24 cellular contexts compared by ENCODE assay signal in the genomic region with DNA sequence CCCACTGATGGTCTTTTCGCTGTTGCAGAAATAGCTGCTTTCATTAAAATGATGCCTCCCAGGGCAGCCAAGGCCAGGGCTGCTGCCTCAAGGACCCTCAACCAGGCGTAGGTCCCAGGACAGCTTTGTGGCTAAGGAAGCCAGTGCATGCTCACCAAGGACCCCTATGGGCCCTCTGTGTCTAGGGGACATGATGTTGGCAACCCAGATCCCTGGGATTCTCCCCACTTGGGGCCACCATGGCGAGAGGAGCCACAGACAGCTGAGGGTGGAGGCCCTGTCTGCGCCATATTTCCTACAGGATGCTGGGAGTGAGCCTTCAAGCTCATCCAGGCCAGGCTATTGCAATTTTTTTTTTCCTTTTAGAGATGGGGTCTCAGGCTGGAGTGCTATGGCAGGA.
"Had no signal": no experiment of that assay in that cellular context is flagged by ENCODE, and none has a peak within 500 bp of the region (broad histone marks: within the 10 kb centered on the region; RNA-seq: fewer than 3 reads in every experiment).

No MANE protein-coding gene starts in this region.

- H3K9me3 Mint-ChIP-seq: naive B cell; neural crest cell; stimulated activated naive B cell treated with anti-CD40 and anti-IgM and Interleukin-4, amounts not matched to agents 10 μg/mL and 1 μg/mL and 100 μg/mL, for 72 hours; stimulated activated naive CD8-positive, alpha-beta T cell treated with anti-CD3 and anti-CD28 coated beads, Interleukin-15, amount 100 ng/mL, for 72 hours had no signal

- H3K79me2 ChIP-seq: parathyroid adenoma had no signal

- H3K27ac Mint-ChIP-seq: stimulated activated naive B cell treated with anti-CD40 and anti-IgM and Interleukin-4, amounts not matched to agents 10 μg/mL and 1 μg/mL and 100 μg/mL, for 72 hours had no signal

- H3K27ac ChIP-seq: esophagus muscularis mucosa, gastrocnemius medialis, parathyroid adenoma, psoas muscle, right lobe of liver, testis had no signal

- H3K4me3 ChIP-seq: coronary artery, esophagus muscularis mucosa, gastrocnemius medialis, left ventricle myocardium inferior, lung, psoas muscle, right lobe of liver, testis, tibial nerve, upper lobe of right lung had no signal

- H3K36me3 ChIP-seq: esophagus muscularis mucosa, gastrocnemius medialis, left ventricle myocardium inferior, right lobe of liver, tibial nerve, upper lobe of right lung had no signal

- H3K9me3 ChIP-seq: esophagus muscularis mucosa, gastrocnemius medialis, left ventricle myocardium inferior, psoas muscle, right lobe of liver, testis, tibial nerve, upper lobe of right lung had no signal

- H3K36me3 Mint-ChIP-seq: naive B cell; stimulated activated naive B cell treated with anti-CD40 and anti-IgM and Interleukin-4, amounts not matched to agents 10 μg/mL and 1 μg/mL and 100 μg/mL, for 72 hours had no signal

- DNase-seq: central memory CD4-positive, alpha-beta T cell; effector CD8-positive, alpha-beta T cell; gastrocnemius medialis; kidney; left cardiac atrium; left ventricle myocardium inferior; mesendoderm; naive B cell; occipital lobe; psoas muscle; retina; right lobe of liver; stimulated activated CD4-positive, alpha-beta T cell treated with anti-CD3 and anti-CD28 coated beads, Interleukin-2, amount 100 ng/mL, for 24 hours; stimulated activated CD4-positive, alpha-beta T cell treated with anti-CD3 and anti-CD28 coated beads, Interleukin-4, amount 100 ng/mL, for 4 hours; stimulated activated naive B cell treated with anti-CD40 and anti-IgM and Interleukin-4, amounts not matched to agents 10 μg/mL and 1 μg/mL and 100 μg/mL, for 72 hours; stimulated activated naive CD8-positive, alpha-beta T cell treated with anti-CD3 and anti-CD28 coated beads, Interleukin-15, amount 100 ng/mL, for 72 hours; testis; upper lobe of right lung had no signal

- H3K27me3 ChIP-seq: gastrocnemius medialis, right lobe of liver, testis, tibial nerve, upper lobe of right lung had no signal

- H3K9ac ChIP-seq: parathyroid adenoma had no signal

- H3K4me1 ChIP-seq: gastrocnemius medialis, parathyroid adenoma, psoas muscle, right lobe of liver had no signal

- H3K4me3 Mint-ChIP-seq: naive B cell; stimulated activated naive B cell treated with anti-CD40 and anti-IgM and Interleukin-4, amounts not matched to agents 10 μg/mL and 1 μg/mL and 100 μg/mL, for 72 hours; stimulated activated naive CD8-positive, alpha-beta T cell treated with anti-CD3 and anti-CD28 coated beads, Interleukin-15, amount 100 ng/mL, for 72 hours had no signal

- H2AFZ ChIP-seq: parathyroid adenoma had no signal

- H3K27me3 Mint-ChIP-seq: stimulated activated naive CD8-positive, alpha-beta T cell treated with anti-CD3 and anti-CD28 coated beads, Interleukin-15, amount 100 ng/mL, for 72 hours had no signal
